In the genomic region with DNA sequence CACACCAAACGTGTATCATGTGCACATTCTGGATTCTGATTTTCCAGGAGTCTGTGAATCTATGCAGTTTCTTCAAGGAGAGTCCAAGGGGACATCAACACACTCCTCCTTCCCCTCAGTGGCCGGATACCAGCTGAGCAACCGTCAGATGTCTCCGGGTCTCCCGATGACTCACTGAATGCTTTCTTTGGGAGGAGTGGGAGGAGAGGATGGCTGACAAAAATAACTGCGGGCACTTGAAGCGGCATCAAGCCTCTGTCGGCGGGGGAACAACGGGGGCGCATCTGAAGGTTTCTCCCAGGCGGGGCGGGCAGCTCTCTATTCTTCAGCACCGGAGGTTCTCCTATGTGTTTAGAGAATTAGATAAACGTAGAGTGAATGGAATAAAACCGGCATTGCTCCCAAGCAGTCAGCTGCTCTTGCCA, we compare ENCODE assay signal across 8 cellular contexts. TPM values are rescaled to one million over a fixed set of nuclear protein-coding genes. Genes with fewer than 3 reads are reported as not detected.
DNase-seq lines count a peak whose midpoint lies in the region; ATAC-seq and TF ChIP-seq lines count a peak whose summit lies in the region.

No MANE protein-coding gene starts in this region.

- no peaks in the 10 kb centered on the region for H3K9me3 Mint-ChIP-seq in type B pancreatic cell
- no peaks in the 10 kb centered on the region for H3K9me3 Mint-ChIP-seq in CD8-positive, alpha-beta T cell

- peaks cover 2% of the 10 kb centered on the region for H3K27me3 ChIP-seq in CD8-positive, alpha-beta T cell (ENCODE audit: insufficient read depth, low read length)

- H3K9me3 ChIP-seq in CD8-positive, alpha-beta T cell (ENCODE audit: low read length), result no peaks in the 10 kb centered on the region

- peak; percentile 30 for DNase-seq in SKM-1 treated with dmso at 0.1 percent for 144 hours (lab: John Stamatoyannopoulos, UW; ENCODE audit: unreplicated experiment)
- no peak for DNase-seq in SKM-1 (lab: John Stamatoyannopoulos, UW; ENCODE audit: unreplicated experiment)
- peak; percentile 23 for DNase-seq in UCSD-AML1 (lab: John Stamatoyannopoulos, UW; ENCODE audit: unreplicated experiment)
- DNase-seq in hepatic stellate cell (ENCODE audit: low spot score), result peak; percentile 76
- DNase-seq in type B pancreatic cell (ENCODE audit: extremely low spot score, unreplicated experiment), result no peak
- no peak for DNase-seq in CD8-positive, alpha-beta T cell
- DNase-seq in NCI-H2081 (lab: John Stamatoyannopoulos, UW), result no peak

- peaks cover 60% of the 10 kb centered on the region for H3K27me3 Mint-ChIP-seq in type B pancreatic cell
- peaks cover 34% of the 10 kb centered on the region for H3K27me3 Mint-ChIP-seq in CD8-positive, alpha-beta T cell (ENCODE audit: low read depth)

- no peaks in the 10 kb centered on the region for H3K36me3 ChIP-seq in CD8-positive, alpha-beta T cell (ENCODE audit: insufficient read depth, low read length)

- CTCF ChIA-PET in CD8-positive, alpha-beta T cell (lab: Charles Lee), result interaction anchor here (0.7 to 1.4 kb wide), 4 partner anchors 11 to 153 kb away, joined by 3 to 6 read pairs (median 5); no protein-coding TSS in a partner anchor

- no peak for TF ChIP-seq CTCF in type B pancreatic cell (conservative IDR thresholded peaks at IDR 0.05)
- no peak for TF ChIP-seq CTCF in CD8-positive, alpha-beta T cell (IDR thresholded peaks at IDR 0.05)

- no peaks in the 10 kb centered on the region for H3K4me1 ChIP-seq in CD8-positive, alpha-beta T cell (ENCODE audit: insufficient read depth, low read length)

- intact Hi-C loops in CD8-positive, alpha-beta T cell (cut with DNase I, micrococcal nuclease), result no loop called here

- H3K27ac ChIP-seq in CD8-positive, alpha-beta T cell (ENCODE audit: low read depth, low read length), result no peak overlapping the region

- no peak for ATAC-seq in CD8-positive, alpha-beta T cell
- ATAC-seq in HG02623 (IDR thresholded peaks at IDR 0.05; ENCODE audit: unreplicated experiment), result no peak

- POLR2A ChIA-PET in CD8-positive, alpha-beta T cell (lab: Charles Lee), result no interaction called here

- H3K4me1 Mint-ChIP-seq in type B pancreatic cell (ENCODE audit: unreplicated experiment), result peaks cover 33% of the 10 kb centered on the region
- H3K4me1 Mint-ChIP-seq in CD8-positive, alpha-beta T cell (ENCODE audit: low read depth), result peaks cover 3% of the 10 kb centered on the region

- no peaks in the 10 kb centered on the region for H3K36me3 Mint-ChIP-seq in type B pancreatic cell
- no peaks in the 10 kb centered on the region for H3K36me3 Mint-ChIP-seq in CD8-positive, alpha-beta T cell

- H3K27ac Mint-ChIP-seq in type B pancreatic cell, result peak overlapping the region; percentile 63
- H3K27ac Mint-ChIP-seq in CD8-positive, alpha-beta T cell, result no peak overlapping the region

- H3K4me3 Mint-ChIP-seq in type B pancreatic cell, result peak overlapping the region; percentile 54
- no peak overlapping the region for H3K4me3 Mint-ChIP-seq in CD8-positive, alpha-beta T cell

- H3K4me3 ChIP-seq in CD8-positive, alpha-beta T cell (ENCODE audit: low read depth, low read length), result no peak overlapping the region

RNA-seq across cellular contexts. Expression of gene LRRC75A, which starts 24.6 kb away (rescaled TPM):
- 2.9 and 4.5 TPM in 2 replicates for total RNA-seq in type B pancreatic cell (ENCODE audit: low replicate concordance)
- total RNA-seq in CD8-positive, alpha-beta T cell, result 1 to 10 TPM; 1.7 TPM

RNA-seq across cellular contexts. Expression of gene ZNF287, which starts 52.4 kb away (rescaled TPM):
- total RNA-seq in type B pancreatic cell (ENCODE audit: low replicate concordance), result 7.6 and 14.3 TPM in 2 replicates
- total RNA-seq in CD8-positive, alpha-beta T cell, result 10 to 100 TPM; 13.7 to 13.8 TPM

Comparison
In these comparisons a context has a peak if more than half of its experiments do, and no peak if none do; other contexts are left out.
1. DNase-seq: peak in SKM-1 treated with dmso at 0.1 percent for 144 hours (single experiment), UCSD-AML1 (single experiment) and hepatic stellate cell (single experiment); none in SKM-1 (single experiment), type B pancreatic cell (single experiment), CD8-positive, alpha-beta T cell (0 of 7) and NCI-H2081 (0 of 2).